Comparison of ENCODE assay signal across 8 cellular contexts in genomic region chr13:102596147-102597028, GRCh38. TPM values are rescaled to one million over a fixed set of nuclear protein-coding genes. Genes with fewer than 3 reads are reported as not detected.
DNase-seq lines count a peak whose midpoint lies in the region; ATAC-seq and TF ChIP-seq lines count a peak whose summit lies in the region.

Gene TPP2, plus strand, starts transcription at chr13:102596986. Its CDS starts 53 bp downstream, at chr13:102597039.

- H3K27ac ChIP-seq in coronary artery, result peak within 1 kb of the TSS; percentile 96
- H3K27ac ChIP-seq in layer of hippocampus (ENCODE audit: low read depth, low read length), result peak within 1 kb of the TSS; percentile 90

- CTCF ChIA-PET in BJ (lab: Yijun Ruan, JAX), result interaction anchor here (0.6 to 2.3 kb wide), 8 partner anchors 11 to 986 kb away, joined by 3 to 8 read pairs (median 4); no protein-coding TSS in a partner anchor

- peaks cover 48% of the 10 kb centered on the region for H3K4me1 Mint-ChIP-seq in activated CD4-positive, alpha-beta T cell treated with anti-CD3 and anti-CD28 coated beads, Interleukin-2, amount 10 ng/mL, durations not matched to agents 24 days and 14 days

- POLR2A ChIA-PET in BJ (lab: Charles Lee), result interaction anchor here (0.6 to 1.2 kb wide), 3 partner anchors 18 to 1136 kb away, joined by 3 to 4 read pairs (median 3); no protein-coding TSS in a partner anchor

- ATAC-seq in GM19324 (IDR thresholded peaks at IDR 0.05; ENCODE audit: low FRiP score, unreplicated experiment), result peak; percentile 86
- ATAC-seq in HG03469 (IDR thresholded peaks at IDR 0.05; ENCODE audit: unreplicated experiment), result peak; percentile 76

- intact Hi-C loops in activated CD4-positive, alpha-beta T cell treated with anti-CD3 and anti-CD28 coated beads, Interleukin-2, amount 10 ng/mL, durations not matched to agents 24 days and 14 days (cut with micrococcal nuclease), result loop anchor here (1.0 to 2.0 kb wide), 5 partner anchors 54 to 249 kb away; partner anchors contain the start of genes BIVM and TEX30

- peak; percentile 87 for DNase-seq in BJ (ENCODE audit: low read depth)
- peak; percentile 94 for DNase-seq in NCI-H526 treated with DMSO at 0.1 percent for 48 hours (lab: John Stamatoyannopoulos, UW)
- DNase-seq in activated CD4-positive, alpha-beta T cell treated with anti-CD3 and anti-CD28 coated beads, Interleukin-2, amount 10 ng/mL, durations not matched to agents 24 days and 14 days, result peak; percentile 100
- DNase-seq in coronary artery (ENCODE audit: low spot score), result peak; percentile 99
- DNase-seq in stimulated activated CD4-positive, alpha-beta T cell treated with anti-CD3 and anti-CD28 coated beads, Interleukin-1b, Interleukin-23, amount 100 ng/mL, for 4 hours (ENCODE audit: low read depth in 2 of 2), result peak; percentile 98 to 99

- peak within 1 kb of the TSS; percentile 99 for H3K27ac Mint-ChIP-seq in activated CD4-positive, alpha-beta T cell treated with anti-CD3 and anti-CD28 coated beads, Interleukin-2, amount 10 ng/mL, durations not matched to agents 24 days and 14 days

- H3K27me3 ChIP-seq in BJ (ENCODE audit: control insufficient read depth, insufficient read depth, low read length), result no peaks in the 10 kb centered on the region
- H3K27me3 ChIP-seq in layer of hippocampus (ENCODE audit: control insufficient read depth, insufficient read depth, low read length), result no peaks in the 10 kb centered on the region

- H3K9me3 Mint-ChIP-seq in activated CD4-positive, alpha-beta T cell treated with anti-CD3 and anti-CD28 coated beads, Interleukin-2, amount 10 ng/mL, durations not matched to agents 24 days and 14 days, result no peaks in the 10 kb centered on the region

- H3K4me3 Mint-ChIP-seq in activated CD4-positive, alpha-beta T cell treated with anti-CD3 and anti-CD28 coated beads, Interleukin-2, amount 10 ng/mL, durations not matched to agents 24 days and 14 days, result peak within 1 kb of the TSS; percentile 97

- no peaks in the 10 kb centered on the region for H3K36me3 ChIP-seq in BJ (ENCODE audit: control insufficient read depth, insufficient read depth, low read length)

- no peaks in the 10 kb centered on the region for H3K27me3 Mint-ChIP-seq in activated CD4-positive, alpha-beta T cell treated with anti-CD3 and anti-CD28 coated beads, Interleukin-2, amount 10 ng/mL, durations not matched to agents 24 days and 14 days

- H3K4me3 ChIP-seq in BJ (ENCODE audit: low read depth, low read length) (peak within 1 kb of the TSS; percentile 54), coronary artery (peak within 1 kb of the TSS; percentile 92)

- TF ChIP-seq CTCF in BJ (IDR thresholded peaks at IDR 0.05; ENCODE audit: insufficient read depth, low read depth, low read length) (no peak), coronary artery (IDR thresholded peaks at IDR 0.05) (no peak)

- H3K36me3 Mint-ChIP-seq in activated CD4-positive, alpha-beta T cell treated with anti-CD3 and anti-CD28 coated beads, Interleukin-2, amount 10 ng/mL, durations not matched to agents 24 days and 14 days (ENCODE audit: low read depth), result peaks cover 20% of the 10 kb centered on the region

RNA-seq across cellular contexts. Expression of gene TPP2, which starts in this region (rescaled TPM):
- 13.9 and 26.3 TPM in 2 replicates for polyA plus RNA-seq in BJ (2011; rRNA removed)
- polyA minus RNA-seq in BJ (2011; rRNA and poly(A)+ RNA removed), result 14.8 and 23.4 TPM in 2 replicates
- 77.3 and 80.0 TPM in 2 replicates for total RNA-seq in activated CD4-positive, alpha-beta T cell treated with anti-CD3 and anti-CD28 coated beads, Interleukin-2, amount 10 ng/mL, durations not matched to agents 24 days and 14 days

Comparison
In these comparisons a context has a peak if more than half of its experiments do, and no peak if none do; other contexts are left out.
1. Peak in every context shown above with its lines: DNase-seq, ATAC-seq, H3K4me3 ChIP-seq and H3K27ac ChIP-seq.